27 cellular contexts compared by ENCODE assay signal in the genomic region with DNA sequence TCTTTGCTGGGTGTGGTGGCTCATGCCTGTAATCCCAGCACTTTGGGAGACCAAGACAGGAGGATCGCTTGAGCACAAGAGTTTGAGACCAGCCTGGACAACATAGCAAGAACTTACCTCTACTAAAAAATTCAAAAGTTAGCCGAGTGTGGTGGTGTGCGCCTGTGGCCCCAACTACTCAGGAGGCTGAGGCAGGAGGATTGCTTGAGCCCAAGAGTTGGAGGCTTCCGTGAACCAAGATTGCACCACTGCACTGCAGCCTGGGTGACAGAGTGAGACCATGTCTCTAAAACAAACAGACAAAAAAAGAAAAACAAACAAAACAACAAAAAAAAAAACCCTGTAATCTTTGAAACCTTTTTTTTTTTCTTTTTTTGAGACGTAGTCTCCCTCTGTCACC.
"Had no signal": no experiment of that assay in that cellular context is flagged by ENCODE, and none has a peak within 500 bp of the region (broad histone marks: within the 10 kb centered on the region; RNA-seq: fewer than 3 reads in every experiment).

No MANE protein-coding gene starts in this region.

- H3K27me3 ChIP-seq: pancreas, spleen, suprapubic skin, testis, tibial artery, transverse colon, upper lobe of right lung, uterus had no signal

- H3K4me3 ChIP-seq: pancreas, psoas muscle, skin epidermis, smooth muscle cell, spleen, suprapubic skin, testis, tibial artery, transverse colon, upper lobe of right lung, uterus had no signal

- H3K4me1 ChIP-seq: pancreas, spleen, suprapubic skin, testis, transverse colon, upper lobe of right lung, uterus had no signal

- DNase-seq: naive thymus-derived CD4-positive, alpha-beta T cell; natural killer cell; nucleus accumbens; pancreas; psoas muscle; right cardiac atrium; spleen; stimulated activated CD4-positive, alpha-beta T cell treated with anti-CD3 and anti-CD28 coated beads, Interleukin-12 subunit alpha, Interleukin-12 subunit beta, amount 100 ng/mL, for 4 hours; stimulated activated CD4-positive, alpha-beta T cell treated with anti-CD3 and anti-CD28 coated beads, Interleukin-1b, Interleukin-23, amount 100 ng/mL, for 48 hours; stimulated activated CD4-positive, alpha-beta T cell treated with anti-CD3 and anti-CD28 coated beads, Interleukin-4, amount 100 ng/mL, for 1 hour; stimulated activated CD4-positive, alpha-beta T cell treated with anti-CD3 and anti-CD28 coated beads, Interleukin-4, amount 100 ng/mL, for 4 hours; stimulated activated CD8-positive, alpha-beta memory T cell treated with anti-CD3 and anti-CD28 coated beads, Interleukin-4, amount 100 ng/mL, for 48 hours; stimulated activated naive CD4-positive, alpha-beta T cell; stimulated activated naive CD8-positive, alpha-beta T cell treated with anti-CD3 and anti-CD28 coated beads, Interleukin-15, amount 100 ng/mL, for 72 hours; stimulated activated naive CD8-positive, alpha-beta T cell treated with anti-CD3 and anti-CD28 coated beads, Interleukin-15, Interleukin-2, amounts not matched to agents 100 U/mL and 50 U/mL, for 24 hours; substantia nigra; testis; tibial artery; transverse colon; upper lobe of right lung; uterus had no signal

- H3K27ac ChIP-seq: neutrophil, pancreas, skin epidermis, spleen, suprapubic skin, testis, tibial artery, transverse colon, upper lobe of right lung, uterus had no signal

- ATAC-seq: naive thymus-derived CD4-positive, alpha-beta T cell; natural killer cell; pancreas; psoas muscle; right cardiac atrium; sciatic nerve; stimulated activated memory B cell treated with anti-CD40 and anti-IgM and Interleukin-4, amounts not matched to agents 10 μg/mL and 1 μg/mL and 100 μg/mL, for 72 hours; stimulated activated naive CD8-positive, alpha-beta T cell treated with anti-CD3 and anti-CD28 coated beads, Interleukin-15, amount 100 ng/mL, for 72 hours; stimulated activated naive CD8-positive, alpha-beta T cell treated with anti-CD3 and anti-CD28 coated beads, Interleukin-15, Interleukin-2, amounts not matched to agents 100 U/mL and 50 U/mL, for 24 hours; upper lobe of right lung had no signal

- H3K9me3 ChIP-seq: neutrophil, pancreas, psoas muscle, spleen, suprapubic skin, testis, tibial artery, transverse colon, upper lobe of right lung, uterus had no signal

- H3K36me3 ChIP-seq: neutrophil, pancreas, spleen, suprapubic skin, transverse colon, upper lobe of right lung, uterus had no signal
